Comparison of ENCODE assay signal across 17 cellular contexts in genomic region chr17:75390982-75391381, GRCh38. TPM values are rescaled to one million over a fixed set of nuclear protein-coding genes. Genes with fewer than 3 reads are reported as not detected.
DNase-seq lines count a peak whose midpoint lies in the region; ATAC-seq, FAIRE-seq and TF ChIP-seq lines count a peak whose summit lies in the region.
"Had no signal": no experiment of that assay in that cellular context is flagged by ENCODE, and none has a peak within 500 bp of the region (broad histone marks: within the 10 kb centered on the region; RNA-seq: fewer than 3 reads in every experiment).

No MANE protein-coding gene starts in this region.

- BruUV-seq in HepG2 (replicated peaks; lab: Mats Ljungman, UMichigan), result no TSS peak

- H3K4me2 ChIP-seq in HepG2 (ENCODE audit: low read depth, low read length), result no peak overlapping the region

- H3K27ac ChIP-seq in angular gyrus (ENCODE audit: low read depth, low read length) (peak overlapping the region; percentile 27), gastroesophageal sphincter (peak overlapping the region in 3 of 4 donors; percentile 34 to 91 (median 86)), gastrocnemius medialis (peak overlapping the region; percentile 25 to 91 (median 77)), HepG2 (ENCODE audit: extremely low read length, insufficient read depth, low read length) (no peak overlapping the region)

- no peak for TF ChIP-seq POLR2A in gastroesophageal sphincter (IDR thresholded peaks at IDR 0.05)
- no peak for TF ChIP-seq POLR2A in gastrocnemius medialis (IDR thresholded peaks at IDR 0.05)
- TF ChIP-seq POLR2A in HepG2 (IDR thresholded peaks at IDR 0.05; ENCODE audit: insufficient read depth in 1 of 2, low read depth in 2 of 2, low read length in 2 of 2), result no peak

- TF ChIP-seq CTCF in gastroesophageal sphincter (IDR thresholded peaks at IDR 0.05), result no peak
- no peak for TF ChIP-seq CTCF in gastrocnemius medialis (IDR thresholded peaks at IDR 0.05 in 4 of 5, conservative IDR thresholded peaks at IDR 0.05 in 1 of 5)
- TF ChIP-seq CTCF in HepG2 (CRISPR knock-in tag; IDR thresholded peaks at IDR 0.05), result no peak

- H4K20me1 ChIP-seq in HepG2 (ENCODE audit: insufficient read depth, low read length), result peaks cover 8% of the 10 kb centered on the region

- FAIRE-seq in HepG2 (lab: Jason Lieb, UNC), result no peak
- FAIRE-seq: frontal cortex had no signal

- H3K4me3 ChIP-seq in gastroesophageal sphincter (no peak overlapping the region), gastrocnemius medialis (no peak overlapping the region), HepG2 (replicated peaks in 1 of 3; ENCODE audit: insufficient read depth in 1 of 3, low read depth in 2 of 3, low read length in 3 of 3) (no peak overlapping the region)

- POLR2A ChIA-PET in HepG2 (lab: Yijun Ruan, JAX), result no interaction called here

- ATAC-seq in gastroesophageal sphincter (no peak), gastrocnemius medialis (no peak), HepG2 (no peak), GM19035 (IDR thresholded peaks at IDR 0.05; ENCODE audit: unreplicated experiment) (no peak), HG02981 (IDR thresholded peaks at IDR 0.05; ENCODE audit: unreplicated experiment) (no peak)
- ATAC-seq: activated CD4-positive, alpha-beta T cell treated with anti-CD3 and anti-CD28 coated beads for 36 hours had no signal

- CTCF ChIA-PET in HepG2 (lab: Yijun Ruan, JAX; ENCODE audit: low intra/inter-chr PET ratio, low total read pairs), result no interaction called here

- peaks cover 93% of the 10 kb centered on the region for H3K79me2 ChIP-seq in HepG2 (ENCODE audit: insufficient read depth, low read length)

- H3K36me3 ChIP-seq in gastroesophageal sphincter, result peaks cover 0 to 12% of the 10 kb centered on the region in 2 donors
- no peaks in the 10 kb centered on the region for H3K36me3 ChIP-seq in gastrocnemius medialis
- peaks cover 12 to 42% of the 10 kb centered on the region in 2 experiments for H3K36me3 ChIP-seq in HepG2 (replicated peaks in 1 of 2; ENCODE audit: control insufficient read depth in 1 of 2, insufficient read depth in 2 of 2, low read length in 2 of 2)

- H2AFZ ChIP-seq in HepG2 (ENCODE audit: low read length), result no peak overlapping the region

- intact Hi-C loops in gastrocnemius medialis (cut with DNase I; ENCODE audit: low total_unique reads) (no loop called here), HepG2 (cut with micrococcal nuclease; ENCODE audit: unreplicated experiment) (no loop called here)

- TF ChIP-seq EP300 in gastroesophageal sphincter (IDR thresholded peaks at IDR 0.05), result no peak
- no peak for TF ChIP-seq EP300 in HepG2 (IDR thresholded peaks at IDR 0.05; ENCODE audit: low read depth in 2 of 2, low read length in 2 of 2)
- TF ChIP-seq EP300 in HepG2 (CRISPR knock-in tag; IDR thresholded peaks at IDR 0.05; ENCODE audit: borderline replicate concordance), result no peak

- in situ Hi-C loops in gastrocnemius medialis (cut with MboI; ENCODE audit: low sequenced_read_pairs in 4 of 4), result loop anchor here in 1 of 4 donors (10.0 kb wide), 1 partner anchor 56 kb away; no protein-coding TSS in a partner anchor
- in situ Hi-C loops in HepG2 (cut with HindIII; ENCODE audit: extremely low pct_ligation_motif_present, low pct_unique_long_range_greater_than_20kb), result loop anchor here (5.0 kb wide), 1 partner anchor 64 kb away; no protein-coding TSS in a partner anchor

- DNase-seq in EH (ENCODE audit: low read depth) (peak; percentile 45), gastrocnemius medialis (no peak), HepG2 (ENCODE audit: low spot score) (no peak)
- no peak for DNase-seq in stimulated activated CD4-positive, alpha-beta T cell treated with anti-CD3 and anti-CD28 coated beads, Interleukin-1b, Interleukin-23, amount 100 ng/mL, for 48 hours
- DNase-seq: activated CD4-positive, alpha-beta T cell treated with anti-CD3 and anti-CD28 coated beads for 36 hours; activated T-cell treated with anti-CD3 and anti-CD28 coated beads for 4 hours; anterior cingulate cortex; BE2C; DND-41; NCI-H1694 treated with DMSO at 0.1 percent for 48 hours; NCI-H524 treated with DMSO at 0.1 percent for 48 hours; T-helper 2 cell had no signal

- WGBS in gastroesophageal sphincter (ENCODE audit: low coverage in 1 of 2), 2 donors, result 22 to 38% methylated on average over 3 of the region's 3 CpGs
- 94% methylated on average over 3 of the region's 3 CpGs for WGBS in HepG2 (ENCODE audit: low lambda C conversion rate)

- H3K9ac ChIP-seq in HepG2 (ENCODE audit: insufficient read depth, low read depth, low read length), result no peak overlapping the region

- no peak for TF ChIP-seq RAD21 in HepG2 (CRISPR knock-in tag; IDR thresholded peaks at IDR 0.05)

- H3K9me3 ChIP-seq in gastroesophageal sphincter, result no peaks in the 10 kb centered on the region
- H3K9me3 ChIP-seq in gastrocnemius medialis, result no peaks in the 10 kb centered on the region
- H3K9me3 ChIP-seq in HepG2 (ENCODE audit: low read length), result no peaks in the 10 kb centered on the region
- H3K9me3 ChIP-seq: BE2C had no signal

- no peaks in the 10 kb centered on the region for H3K27me3 ChIP-seq in gastroesophageal sphincter
- no peaks in the 10 kb centered on the region for H3K27me3 ChIP-seq in gastrocnemius medialis
- peaks cover 0 to 3% of the 10 kb centered on the region in 2 experiments; a peak in 1 of 5 replicates for H3K27me3 ChIP-seq in HepG2 (ENCODE audit: control insufficient read depth in 1 of 2, insufficient read depth in 2 of 2, low read length in 2 of 2)
- H3K27me3 ChIP-seq: BE2C had no signal

- H3K4me1 ChIP-seq in gastroesophageal sphincter, result peaks cover 8 to 88% (median 33%) of the 10 kb centered on the region in 3 donors
- H3K4me1 ChIP-seq in gastrocnemius medialis, result peaks cover 54 to 57% of the 10 kb centered on the region in 2 donors
- H3K4me1 ChIP-seq in HepG2 (ENCODE audit: insufficient read depth, low read length), result peaks cover 72% of the 10 kb centered on the region

TF ChIP-seq in HepG2, 621 proteins besides CTCF, POLR2A, EP300 and RAD21:
- TF ChIP-seq KLF16 (CRISPR knock-in tag; IDR thresholded peaks at IDR 0.05), result 0 out of 4 replicates have a peak, but pooled peaks of 1 of the 2 experiments have one; percentile 15
- no peak for TF ChIP-seq TBL1XR1 (IDR thresholded peaks at IDR 0.05; ENCODE audit: borderline replicate concordance, low read length, partially characterized antibody)

RNA-seq across cellular contexts. Expression of gene GRB2, which starts 14.5 kb away (rescaled TPM):
- 100 to 1,000 TPM in 2 of 4 donors, 10 to 100 TPM in 2; 80.6 to 113 (median 97.6) TPM for total RNA-seq in gastroesophageal sphincter
- total RNA-seq in gastrocnemius medialis, result 10 to 100 TPM; 41.7 to 88.5 (median 68.8) TPM
- total RNA-seq in HepG2 (2016; rRNA removed; fragmentation: Illumina TruSeq; extraction: Trizol), result 92.3 and 95.7 TPM in 2 replicates
- total RNA-seq in HepG2 (2016; cell fraction: cytosol; rRNA removed; fragmentation: Illumina TruSeq; extraction: Trizol; ENCODE audit: low read depth), result 9.5 and 11.4 TPM in 2 replicates
- 81.8 and 96.0 TPM in 2 replicates for total RNA-seq in HepG2 (2016; cell fraction: insoluble cytoplasmic fraction; rRNA removed; fragmentation: Illumina TruSeq; extraction: Trizol)
- total RNA-seq in HepG2 (2016; cell fraction: membrane; rRNA removed; fragmentation: Illumina TruSeq; extraction: Trizol), result 34.4 and 43.9 TPM in 2 replicates
- 44.5 and 52.3 TPM in 2 replicates for total RNA-seq in HepG2 (2016; cell fraction: nucleus; rRNA removed; fragmentation: Illumina TruSeq; extraction: Trizol)
- 67.9 and 84.6 TPM in 2 replicates for polyA plus RNA-seq in HepG2 (2011; rRNA removed)
- 65.4 and 67.1 TPM in 2 replicates for polyA plus RNA-seq in HepG2 (2011; cell fraction: cytosol; rRNA removed)
- polyA plus RNA-seq in HepG2 (2011; cell fraction: nucleus; rRNA removed), result 28.7 and 29.6 TPM in 2 replicates
- 66.8 and 70.9 TPM in 2 replicates for polyA plus RNA-seq in HepG2 (2012)
- 13.1 and 18.8 TPM in 2 replicates for polyA plus RNA-seq in HepG2 (2016; cell fraction: cytosol; fragmentation: Illumina TruSeq; extraction: Trizol; ENCODE audit: low read depth)
- 142 and 160 TPM in 2 replicates for polyA plus RNA-seq in HepG2 (2016; cell fraction: insoluble cytoplasmic fraction; fragmentation: Illumina TruSeq; extraction: Trizol; ENCODE audit: low read depth)
- polyA plus RNA-seq in HepG2 (2016; cell fraction: membrane; fragmentation: Illumina TruSeq; extraction: Trizol; ENCODE audit: low read depth), result 28.8 and 38.8 TPM in 2 replicates
- polyA plus RNA-seq in HepG2 (2016; cell fraction: nucleus; fragmentation: Illumina TruSeq; extraction: Trizol; ENCODE audit: insufficient read depth, low read depth), result 76.0 and 89.2 TPM in 2 replicates
- 55.3 and 73.1 TPM in 2 replicates for polyA minus RNA-seq in HepG2 (2011; rRNA and poly(A)+ RNA removed; ENCODE audit: low replicate concordance)
- polyA minus RNA-seq in HepG2 (2011; cell fraction: cytosol; rRNA and poly(A)+ RNA removed), result 26.1 and 30.8 TPM in 2 replicates
- 44.4 and 46.2 TPM in 2 replicates for polyA minus RNA-seq in HepG2 (2011; cell fraction: nucleus; rRNA and poly(A)+ RNA removed)
